ENCODE assay signal across 20 cellular contexts in genomic region chr6:40672118-40672517, GRCh38.
DNase-seq lines count a peak whose midpoint lies in the region; ATAC-seq and TF ChIP-seq lines count a peak whose summit lies in the region.
"Had no signal": no experiment of that assay in that cellular context is flagged by ENCODE, and none has a peak within 500 bp of the region (broad histone marks: within the 10 kb centered on the region; RNA-seq: fewer than 3 reads in every experiment).

No MANE protein-coding gene starts in this region.

- no peak for TF ChIP-seq EP300 in stomach (IDR thresholded peaks at IDR 0.05)

- H3K9me3 ChIP-seq in WERI-Rb-1 (ENCODE audit: severe bottlenecking) (peaks cover 7% of the 10 kb centered on the region), stomach (peaks cover 0 to 7% (median 2%) of the 10 kb centered on the region in 4 donors)
- H3K9me3 ChIP-seq: right lobe of liver, upper lobe of right lung had no signal

- TF ChIP-seq CTCF in WERI-Rb-1 (IDR thresholded peaks at IDR 0.05; ENCODE audit: low read depth, low read length) (peak; percentile 83), stomach (IDR thresholded peaks at IDR 0.05) (peak in 1 of 7 experiments; percentile 15)

- H3K36me3 ChIP-seq in WERI-Rb-1 (no peaks in the 10 kb centered on the region), stomach (no peaks in the 10 kb centered on the region)
- H3K36me3 ChIP-seq: brain microvascular endothelial cell, right lobe of liver, upper lobe of right lung had no signal

- H3K27ac ChIP-seq in WERI-Rb-1 (no peak overlapping the region), stomach (no peak overlapping the region)
- H3K27ac ChIP-seq: brain microvascular endothelial cell, dorsolateral prefrontal cortex, right lobe of liver, upper lobe of right lung had no signal

- intact Hi-C loops in stomach (cut with DNase I; ENCODE audit: low total_unique reads): no loop called here

- 38 to 70% (median 55%) methylated on average over 5 of the region's 5 CpGs for WGBS in stomach, 5 donors

- H3K4me3 ChIP-seq in WERI-Rb-1 (ENCODE audit: low read depth, low read length): no peak overlapping the region
- H3K4me3 ChIP-seq in stomach: no peak overlapping the region
- H3K4me3 ChIP-seq: dorsolateral prefrontal cortex, lung, right lobe of liver, upper lobe of right lung had no signal

- H3K4me1 ChIP-seq in stomach: no peaks in the 10 kb centered on the region
- H3K4me1 ChIP-seq: right lobe of liver, upper lobe of right lung had no signal

- TF ChIP-seq POLR2A in stomach (IDR thresholded peaks at IDR 0.05): no peak

- H3K27me3 ChIP-seq in WERI-Rb-1 (ENCODE audit: insufficient read depth, low read depth, severe bottlenecking): no peaks in the 10 kb centered on the region
- H3K27me3 ChIP-seq in stomach: no peaks in the 10 kb centered on the region
- H3K27me3 ChIP-seq: brain microvascular endothelial cell, right lobe of liver had no signal

- no peak for ATAC-seq in HG03460 (IDR thresholded peaks at IDR 0.05; ENCODE audit: unreplicated experiment)
- ATAC-seq: CD8-positive, alpha-beta T cell; right lobe of liver; upper lobe of right lung had no signal

- DNase-seq in NCI-H2081 (lab: John Stamatoyannopoulos, UW) (peak; percentile 35 to 80), NCI-H2081 treated with DMSO at 0.1 percent for 48 hours (lab: John Stamatoyannopoulos, UW) (no peak), NCI-H146 (lab: John Stamatoyannopoulos, UW) (peak; percentile 70), WERI-Rb-1 (peak; percentile 65), retina (peak; percentile 34), EL (no peak), stomach (no peak)
- DNase-seq: activated B cell treated with CpG ODN at 0.5 μM for 24 hours; activated naive CD4-positive, alpha-beta T cell; brain microvascular endothelial cell; CD8-positive, alpha-beta T cell; dorsolateral prefrontal cortex; NCI-H1694 treated with DMSO at 0.1 percent for 48 hours; nephron progenitor cell; OCI-M1; right lobe of liver; stimulated activated CD4-positive, alpha-beta T cell treated with anti-CD3 and anti-CD28 coated beads, Interleukin-4, amount 100 ng/mL, for 1 hour; upper lobe of right lung had no signal

Comparison
In these comparisons a context has a peak if more than half of its experiments do, and no peak if none do; other contexts are left out.
1. DNase-seq: peak in NCI-H2081 (2 of 2), NCI-H146 (single experiment), WERI-Rb-1 (single experiment) and retina (single experiment); none in NCI-H2081 treated with DMSO at 0.1 percent for 48 hours (single experiment), EL (single experiment) and stomach (single experiment).